Comparison of ENCODE assay signal across 31 cellular contexts in the genomic region with DNA sequence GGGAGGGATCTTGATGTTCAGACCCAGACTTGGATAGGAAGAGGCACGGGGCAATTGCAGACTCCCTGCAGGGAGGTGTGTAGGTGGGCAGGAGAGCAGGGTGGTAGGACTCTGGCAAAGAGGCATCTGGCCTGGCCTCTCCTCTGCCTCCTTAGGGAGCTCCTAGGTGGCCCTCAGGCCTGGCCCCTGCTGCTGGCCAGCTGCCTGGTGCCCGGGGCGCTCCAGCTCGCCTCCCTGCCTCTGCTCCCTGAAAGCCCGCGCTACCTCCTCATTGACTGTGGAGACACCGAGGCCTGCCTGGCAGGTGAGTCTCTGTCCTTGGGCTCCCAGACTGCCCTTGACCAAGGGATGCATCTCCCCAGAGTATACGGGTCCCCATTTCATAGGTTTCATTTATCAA. TPM values are rescaled to one million over a fixed set of nuclear protein-coding genes. Genes with fewer than 3 reads are reported as not detected.
"Had no signal": no experiment of that assay in that cellular context is flagged by ENCODE, and none has a peak within 500 bp of the region (broad histone marks: within the 10 kb centered on the region; RNA-seq: fewer than 3 reads in every experiment).

No MANE protein-coding gene starts in this region.

- FAIRE-seq: frontal cortex had no signal

- H3K9me3 Mint-ChIP-seq: activated CD4-positive, alpha-beta memory T cell treated with anti-CD3 and anti-CD28 coated beads, Interleukin-2, amount 10 ng/mL, durations not matched to agents 7 days and 5 days; activated CD4-positive, alpha-beta T cell treated with anti-CD3 and anti-CD28 coated beads, Interleukin-2, amount 10 ng/mL, durations not matched to agents 7 days and 5 days; activated naive CD4-positive, alpha-beta T cell treated with anti-CD3 and anti-CD28 coated beads, Interleukin-2, amount 10 ng/mL, durations not matched to agents 7 days and 5 days; activated naive CD8-positive, alpha-beta T cell treated with anti-CD3 and anti-CD28 coated beads, Interleukin-2, amount 50 U/mL, for 24 hours; activated T-cell treated with anti-CD3 and anti-CD28 coated beads, Interleukin-2, amount 50 U/mL, for 24 hours; activated T-cell treated with anti-CD3 and anti-CD28 coated beads, Interleukin-2, amount 50 U/mL, for 72 hours; brain; dendritic cell treated with granulocyte-macrophage colony-stimulating factor and Interleukin-4, amounts not matched to agents 40 ng/mL and 50 ng/mL, for 4 days; endodermal cell had no signal

- H3K27me3 Mint-ChIP-seq: activated CD4-positive, alpha-beta memory T cell treated with anti-CD3 and anti-CD28 coated beads, Interleukin-2, amount 10 ng/mL, durations not matched to agents 7 days and 5 days; activated CD4-positive, alpha-beta T cell treated with anti-CD3 and anti-CD28 coated beads, Interleukin-2, amount 10 ng/mL, durations not matched to agents 7 days and 5 days; activated naive CD4-positive, alpha-beta T cell treated with anti-CD3 and anti-CD28 coated beads, Interleukin-2, amount 10 ng/mL, durations not matched to agents 7 days and 5 days; activated naive CD8-positive, alpha-beta T cell; activated naive CD8-positive, alpha-beta T cell treated with anti-CD3 and anti-CD28 coated beads, Interleukin-2, amount 50 U/mL, for 24 hours; activated T-cell treated with anti-CD3 and anti-CD28 coated beads, Interleukin-2, amount 50 U/mL, for 24 hours; dendritic cell treated with granulocyte-macrophage colony-stimulating factor and Interleukin-4, amounts not matched to agents 40 ng/mL and 50 ng/mL, for 4 days had no signal

- H3K4me1 ChIP-seq: adrenal gland, ascending aorta, breast epithelium had no signal

- H3K4me3 Mint-ChIP-seq: activated CD4-positive, alpha-beta memory T cell treated with anti-CD3 and anti-CD28 coated beads, Interleukin-2, amount 10 ng/mL, durations not matched to agents 7 days and 5 days; activated CD4-positive, alpha-beta T cell treated with anti-CD3 and anti-CD28 coated beads, Interleukin-2, amount 10 ng/mL, durations not matched to agents 7 days and 5 days; activated naive CD4-positive, alpha-beta T cell treated with anti-CD3 and anti-CD28 coated beads, Interleukin-2, amount 10 ng/mL, durations not matched to agents 7 days and 5 days; activated naive CD8-positive, alpha-beta T cell; activated naive CD8-positive, alpha-beta T cell treated with anti-CD3 and anti-CD28 coated beads, Interleukin-2, amount 50 U/mL, for 24 hours; activated T-cell treated with anti-CD3 and anti-CD28 coated beads, Interleukin-2, amount 50 U/mL, for 24 hours; activated T-cell treated with anti-CD3 and anti-CD28 coated beads, Interleukin-2, amount 50 U/mL, for 72 hours; brain; dendritic cell treated with granulocyte-macrophage colony-stimulating factor and Interleukin-4, amounts not matched to agents 40 ng/mL and 50 ng/mL, for 4 days; endodermal cell had no signal

- H3K27me3 ChIP-seq: adrenal gland, ascending aorta, breast epithelium, dorsolateral prefrontal cortex had no signal

- H3K4me1 Mint-ChIP-seq: activated CD4-positive, alpha-beta memory T cell treated with anti-CD3 and anti-CD28 coated beads, Interleukin-2, amount 10 ng/mL, durations not matched to agents 7 days and 5 days; activated CD4-positive, alpha-beta T cell treated with anti-CD3 and anti-CD28 coated beads, Interleukin-2, amount 10 ng/mL, durations not matched to agents 7 days and 5 days; activated naive CD4-positive, alpha-beta T cell treated with anti-CD3 and anti-CD28 coated beads, Interleukin-2, amount 10 ng/mL, durations not matched to agents 7 days and 5 days; activated naive CD8-positive, alpha-beta T cell treated with anti-CD3 and anti-CD28 coated beads, Interleukin-2, amount 50 U/mL, for 24 hours; endodermal cell had no signal

- H3K36me3 Mint-ChIP-seq: activated naive CD4-positive, alpha-beta T cell treated with anti-CD3 and anti-CD28 coated beads, Interleukin-2, amount 10 ng/mL, durations not matched to agents 7 days and 5 days had no signal

- ATAC-seq: activated naive CD8-positive, alpha-beta T cell treated with anti-CD3 and anti-CD28 coated beads, Interleukin-2, amount 50 U/mL, for 24 hours; activated T-cell treated with anti-CD3 and anti-CD28 coated beads, Interleukin-2, amount 50 U/mL, for 72 hours; esophagus mucosa; SK-N-SH treated with all-trans-retinoic acid at 6 μM for 48 hours had no signal

- H3K27ac ChIP-seq: adrenal gland, ascending aorta, breast epithelium, coronary artery had no signal

- DNase-seq: activated CD4-positive, alpha-beta memory T cell treated with anti-CD3 and anti-CD28 coated beads, Interleukin-2, amount 10 ng/mL, durations not matched to agents 7 days and 5 days; activated CD4-positive, alpha-beta T cell treated with anti-CD3 and anti-CD28 coated beads for 4 hours; activated CD4-positive, alpha-beta T cell treated with anti-CD3 and anti-CD28 coated beads, Interleukin-2, amount 10 ng/mL, durations not matched to agents 7 days and 5 days; activated CD4-positive, alpha-beta T cell treated with anti-CD3 and anti-CD28 coated beads, Interleukin-2, amount 50 U/mL, for 4 hours; activated CD4-positive, CD25-positive, alpha-beta regulatory T cell; activated CD4-positive, CD25-positive, alpha-beta regulatory T cell treated with anti-CD3 and anti-CD28 coated beads, Interleukin-2, amount 50 U/mL, for 72 hours; activated CD8-positive, alpha-beta memory T cell treated with anti-CD3 and anti-CD28 coated beads, Interleukin-2, amount 50 U/mL, for 48 hours; activated gamma-delta T cell; activated naive CD4-positive, alpha-beta T cell; activated naive CD4-positive, alpha-beta T cell treated with anti-CD3 and anti-CD28 coated beads, Interleukin-2, amount 10 ng/mL, durations not matched to agents 7 days and 5 days; activated naive CD8-positive, alpha-beta T cell treated with anti-CD3 and anti-CD28 coated beads, Interleukin-2, amount 50 U/mL, for 24 hours; activated T-cell treated with anti-CD3 and anti-CD28 coated beads for 4 hours; activated T-cell treated with anti-CD3 and anti-CD28 coated beads, Interleukin-2, amount 50 U/mL, for 24 hours; activated T-cell treated with anti-CD3 and anti-CD28 coated beads, Interleukin-2, amount 50 U/mL, for 72 hours; adrenal gland; cerebellar nuclear complex; dorsolateral prefrontal cortex; effector memory CD4-positive, alpha-beta T cell; endodermal cell; foreskin fibroblast; T-helper 1 cell; T-helper 2 cell had no signal

- H3K36me3 ChIP-seq: breast epithelium had no signal

- H3K27ac Mint-ChIP-seq: activated CD4-positive, alpha-beta memory T cell treated with anti-CD3 and anti-CD28 coated beads, Interleukin-2, amount 10 ng/mL, durations not matched to agents 7 days and 5 days; activated CD4-positive, alpha-beta T cell treated with anti-CD3 and anti-CD28 coated beads, Interleukin-2, amount 10 ng/mL, durations not matched to agents 7 days and 5 days; activated naive CD4-positive, alpha-beta T cell treated with anti-CD3 and anti-CD28 coated beads, Interleukin-2, amount 10 ng/mL, durations not matched to agents 7 days and 5 days; activated naive CD8-positive, alpha-beta T cell; activated naive CD8-positive, alpha-beta T cell treated with anti-CD3 and anti-CD28 coated beads, Interleukin-2, amount 50 U/mL, for 24 hours; activated T-cell treated with anti-CD3 and anti-CD28 coated beads, Interleukin-2, amount 50 U/mL, for 24 hours; activated T-cell treated with anti-CD3 and anti-CD28 coated beads, Interleukin-2, amount 50 U/mL, for 72 hours; dendritic cell treated with granulocyte-macrophage colony-stimulating factor and Interleukin-4, amounts not matched to agents 40 ng/mL and 50 ng/mL, for 4 days; endodermal cell had no signal

- H3K9me3 ChIP-seq: adrenal gland, ascending aorta, breast epithelium had no signal

- H3K4me3 ChIP-seq: adrenal gland, ascending aorta, breast epithelium, coronary artery, dorsolateral prefrontal cortex had no signal

RNA-seq across cellular contexts. Expression of a gene that starts 19.9 kb away (rescaled TPM):
- total RNA-seq: ascending aorta had no signal
